In the genomic region with DNA sequence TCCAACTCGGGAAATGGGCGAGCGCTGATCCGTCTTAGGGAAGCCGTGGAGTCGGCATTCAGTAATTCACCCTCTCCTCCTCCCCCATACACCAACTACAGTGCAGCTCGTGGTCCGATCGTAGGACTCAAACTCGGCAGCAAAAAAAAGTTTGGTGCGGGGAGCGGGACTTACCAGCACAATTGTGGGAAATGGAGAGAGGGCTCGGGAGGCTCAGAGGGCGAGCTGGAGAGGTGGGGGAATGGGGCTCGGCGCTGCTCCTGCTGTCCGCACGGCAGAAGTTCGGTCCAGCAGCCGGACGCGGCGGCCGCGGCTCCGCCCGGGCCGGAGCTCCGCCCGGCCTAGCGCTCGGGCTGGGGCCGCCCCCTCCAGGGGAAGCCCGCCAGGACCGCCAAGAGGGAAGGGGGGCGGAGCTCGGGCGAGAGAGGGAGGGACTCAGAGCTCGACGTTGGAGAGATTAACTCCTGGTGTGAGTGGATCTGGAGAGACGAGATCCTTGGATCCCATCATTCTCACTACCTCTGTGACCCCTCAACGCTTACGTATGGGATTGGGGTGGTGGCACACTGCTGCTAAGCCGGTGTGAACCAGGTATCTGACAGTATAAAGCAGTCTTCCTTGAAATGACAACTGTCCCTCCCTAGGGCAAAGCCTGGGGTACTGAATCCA, we compare ENCODE assay signal across 8 cellular contexts. TPM values are rescaled to one million over a fixed set of nuclear protein-coding genes. Genes with fewer than 3 reads are reported as not detected.
DNase-seq lines count a peak whose midpoint lies in the region; ATAC-seq, FAIRE-seq and TF ChIP-seq lines count a peak whose summit lies in the region.

No MANE protein-coding gene starts in this region.

- peaks cover 0 to 21% (median 2%) of the 10 kb centered on the region in 3 donors for H3K36me3 Mint-ChIP-seq in naive thymus-derived CD8-positive, alpha-beta T cell

- H3K27me3 Mint-ChIP-seq in naive thymus-derived CD8-positive, alpha-beta T cell = peaks cover 0 to 6% (median 0%) of the 10 kb centered on the region in 5 donors

- peak overlapping the region; percentile 85 to 96 (median 95) for H3K27ac Mint-ChIP-seq in naive thymus-derived CD8-positive, alpha-beta T cell

- peak overlapping the region; percentile 80 for H3K4me3 ChIP-seq in fibroblast of mammary gland (ENCODE audit: control insufficient read depth, low read depth, low read length)

- ATAC-seq in GM21717 (IDR thresholded peaks at IDR 0.05; ENCODE audit: unreplicated experiment) = peak; percentile 66
- ATAC-seq in naive thymus-derived CD8-positive, alpha-beta T cell = peak; percentile 57 to 70

- peaks cover 13 to 21% (median 14%) of the 10 kb centered on the region in 4 donors for H3K4me1 Mint-ChIP-seq in naive thymus-derived CD8-positive, alpha-beta T cell

- DNase-seq in DMS53 treated with DMSO at 0.1 percent for 48 hours (lab: John Stamatoyannopoulos, UW; ENCODE audit: unreplicated experiment) (peak; percentile 68), KG1 (lab: John Stamatoyannopoulos, UW) (peak; percentile 67), RCC 7860 (ENCODE audit: low spot score) (peak; percentile 71), fibroblast of mammary gland (ENCODE audit: low read depth) (peak; percentile 83)
- DNase-seq in activated T-helper 1 cell treated with anti-CD3 and anti-CD28 coated beads, Interleukin-2, amount 50 U/mL, for 16 hours (ENCODE audit: low read depth in 1 of 2, low spot score in 1 of 2) = peak; percentile 45 to 62
- peak; percentile 52 to 81 (median 64) for DNase-seq in naive thymus-derived CD8-positive, alpha-beta T cell
- peak; percentile 78 for DNase-seq in stimulated activated naive CD4-positive, alpha-beta T cell treated with Interleukin-2 at 50 U/mL for 16 hours (lab: John Stamatoyannopoulos, UW)

- no peak for FAIRE-seq in RCC 7860 (lab: Jason Lieb, UNC)

- POLR2A ChIA-PET in naive thymus-derived CD8-positive, alpha-beta T cell (lab: Charles Lee) = interaction anchor here (0.5 to 6.2 kb wide), 27 partner anchors 8 to 178 kb away, joined by 3 to 96 read pairs (median 6); a partner anchor contains a TSS

- H3K9me3 Mint-ChIP-seq in naive thymus-derived CD8-positive, alpha-beta T cell = no peaks in the 10 kb centered on the region

- TF ChIP-seq CTCF in fibroblast of mammary gland (conservative IDR thresholded peaks at IDR 0.05; ENCODE audit: control insufficient read depth, insufficient read depth, low read depth, low read length) = no peak

- H3K4me3 Mint-ChIP-seq in naive thymus-derived CD8-positive, alpha-beta T cell = peak overlapping the region; percentile 95 to 99 (median 98)

RNA-seq across cellular contexts. Expression of a gene that starts 0.7 kb away (rescaled TPM):
- total RNA-seq in naive thymus-derived CD8-positive, alpha-beta T cell = 10 to 100 TPM; 31.1 to 33.8 TPM
- polyA plus RNA-seq in naive thymus-derived CD8-positive, alpha-beta T cell = 10 to 100 TPM; 10.7 to 14.7 (median 12.4) TPM

RNA-seq across cellular contexts. Expression of a gene that starts 14.2 kb away (rescaled TPM):
- 1 to 10 TPM; 5.8 to 6.1 TPM for total RNA-seq in naive thymus-derived CD8-positive, alpha-beta T cell
- polyA plus RNA-seq in naive thymus-derived CD8-positive, alpha-beta T cell = 1 to 10 TPM; 2.0 to 3.9 (median 3.4) TPM

RNA-seq across cellular contexts. Expression of a gene that starts 26.0 kb away (rescaled TPM):
- total RNA-seq in naive thymus-derived CD8-positive, alpha-beta T cell = not detected
- polyA plus RNA-seq in naive thymus-derived CD8-positive, alpha-beta T cell = under 1 TPM; 0.27 to 0.57 (median 0.42) TPM

RNA-seq across cellular contexts. Expression of a gene that starts 35.6 kb away (rescaled TPM):
- total RNA-seq in naive thymus-derived CD8-positive, alpha-beta T cell = 10 to 100 TPM; 42.8 to 44.6 TPM
- polyA plus RNA-seq in naive thymus-derived CD8-positive, alpha-beta T cell = 10 to 100 TPM; 40.2 to 54.5 (median 40.7) TPM

RNA-seq across cellular contexts. Expression of a gene that starts 35.7 kb away (rescaled TPM):
- total RNA-seq in naive thymus-derived CD8-positive, alpha-beta T cell = 10 to 100 TPM; 16.3 to 18.9 TPM
- 1 to 10 TPM; 5.8 to 6.6 (median 6.1) TPM for polyA plus RNA-seq in naive thymus-derived CD8-positive, alpha-beta T cell

Comparison
In these comparisons a context has a peak if more than half of its experiments do, and no peak if none do; other contexts are left out.
1. Peak in every context shown above with its lines: DNase-seq, ATAC-seq and H3K4me3 ChIP-seq.